In the genomic region with DNA sequence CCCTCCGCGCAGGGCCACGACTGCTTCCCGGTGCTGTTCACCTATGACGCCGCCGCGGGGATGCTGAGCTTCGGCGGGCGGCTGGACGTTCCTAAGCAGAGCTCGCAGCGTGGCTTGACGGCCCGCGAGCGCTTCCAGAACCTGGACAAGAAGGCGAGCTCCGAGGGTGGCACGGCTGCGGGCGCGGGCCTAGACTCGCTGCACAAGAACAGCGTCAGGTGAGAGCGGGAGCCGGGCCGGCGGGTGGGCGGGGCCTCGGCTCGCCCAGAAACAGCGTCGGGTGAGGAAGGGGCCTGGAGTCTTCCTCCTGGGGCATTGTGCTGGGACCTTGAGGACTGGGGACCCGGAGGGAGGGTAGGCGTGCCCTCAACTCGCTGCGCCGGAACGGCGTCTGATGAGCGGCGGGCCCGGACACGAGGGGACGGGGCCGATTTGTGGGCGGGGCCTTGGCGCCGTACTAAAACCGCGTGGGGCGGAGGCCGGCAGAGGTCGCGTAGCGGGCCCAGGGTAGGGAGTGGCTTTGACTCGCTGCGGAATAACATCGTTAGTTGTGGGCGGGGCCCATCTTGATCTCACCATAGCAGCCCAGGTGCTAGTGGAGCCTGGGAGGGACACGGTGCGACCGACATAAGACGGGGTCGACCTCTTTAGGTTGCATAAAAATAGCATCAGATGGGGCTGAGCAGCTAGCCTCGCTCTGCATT, we compare ENCODE assay signal across 8 cellular contexts. TPM values are rescaled to one million over a fixed set of nuclear protein-coding genes. Genes with fewer than 3 reads are reported as not detected.
DNase-seq lines count a peak whose midpoint lies in the region; ATAC-seq and TF ChIP-seq lines count a peak whose summit lies in the region.

No MANE protein-coding gene starts in this region.

- intact Hi-C loops in esophagus squamous epithelium (cut with DNase I) = no loop called here

- WGBS in esophagus squamous epithelium, 2 donors = 11 to 13% methylated on average over 6 to 7 of the region's 68 CpGs

- no peak for TF ChIP-seq CTCF in esophagus squamous epithelium (IDR thresholded peaks at IDR 0.05)
- no peak for TF ChIP-seq CTCF in nephron progenitor cell (IDR thresholded peaks at IDR 0.05)

- H3K9ac ChIP-seq in subcutaneous abdominal adipose tissue (ENCODE audit: low read length in 5 of 5) = peak overlapping the region in 4 of 5 donors; percentile 57 to 66 (median 63)

- H3K36me3 Mint-ChIP-seq in activated T-cell treated with anti-CD3 and anti-CD28 coated beads, Interleukin-2, amount 50 U/mL, for 24 hours (ENCODE audit: low read depth) = peaks cover 99% of the 10 kb centered on the region
- H3K36me3 Mint-ChIP-seq in nephron progenitor cell (ENCODE audit: low read depth) = peaks cover 18% of the 10 kb centered on the region

- H3K9me3 ChIP-seq in esophagus squamous epithelium = no peaks in the 10 kb centered on the region
- H3K9me3 ChIP-seq in subcutaneous abdominal adipose tissue (ENCODE audit: control insufficient read depth in 5 of 5, low read length in 5 of 5) = no peaks in the 10 kb centered on the region

- H3K27me3 ChIP-seq in H7 (ENCODE audit: control insufficient read depth, insufficient read depth, low read length) = no peaks in the 10 kb centered on the region
- H3K27me3 ChIP-seq in esophagus squamous epithelium = no peaks in the 10 kb centered on the region
- no peaks in the 10 kb centered on the region for H3K27me3 ChIP-seq in subcutaneous abdominal adipose tissue (ENCODE audit: control insufficient read depth in 5 of 5, insufficient read depth in 4 of 5, low read length in 5 of 5)

- H3K4me3 ChIP-seq in H7 (ENCODE audit: insufficient read depth, low read depth, low read length) (peak overlapping the region; percentile 62), esophagus squamous epithelium (peak overlapping the region; percentile 47 to 73 (median 62)), subcutaneous abdominal adipose tissue (ENCODE audit: low read depth in 1 of 5, low read length in 5 of 5) (peak overlapping the region; percentile 68 to 86 (median 75))

- H3K27ac ChIP-seq in esophagus squamous epithelium (peak overlapping the region; percentile 80 to 89 (median 86)), subcutaneous abdominal adipose tissue (ENCODE audit: low read depth, low read length) (no peak overlapping the region)

- DNase-seq in AG20443 (ENCODE audit: low spot score) (peak; percentile 48), H7 (peak; percentile 98), NCI-H526 (lab: John Stamatoyannopoulos, UW) (peak; percentile 93 to 97), esophagus squamous epithelium (lab: John Stamatoyannopoulos, UW) (no peak), nephron progenitor cell (peak; percentile 84)
- DNase-seq in activated T-cell treated with anti-CD3 and anti-CD28 coated beads, Interleukin-2, amount 50 U/mL, for 24 hours = peak; percentile 86

- H3K9me3 Mint-ChIP-seq in activated T-cell treated with anti-CD3 and anti-CD28 coated beads, Interleukin-2, amount 50 U/mL, for 24 hours = no peaks in the 10 kb centered on the region
- H3K9me3 Mint-ChIP-seq in nephron progenitor cell = no peaks in the 10 kb centered on the region

- peak overlapping the region; percentile 92 for H3K27ac Mint-ChIP-seq in activated T-cell treated with anti-CD3 and anti-CD28 coated beads, Interleukin-2, amount 50 U/mL, for 24 hours
- peak overlapping the region; percentile 98 for H3K27ac Mint-ChIP-seq in nephron progenitor cell

- peak overlapping the region; percentile 65 for H3K4me3 Mint-ChIP-seq in activated T-cell treated with anti-CD3 and anti-CD28 coated beads, Interleukin-2, amount 50 U/mL, for 24 hours
- H3K4me3 Mint-ChIP-seq in nephron progenitor cell = peak overlapping the region; percentile 88

- peaks cover 36% of the 10 kb centered on the region for H3K4me1 Mint-ChIP-seq in activated T-cell treated with anti-CD3 and anti-CD28 coated beads, Interleukin-2, amount 50 U/mL, for 24 hours (ENCODE audit: low read depth)
- H3K4me1 Mint-ChIP-seq in nephron progenitor cell = peaks cover 40% of the 10 kb centered on the region

- ATAC-seq in GM18907 (IDR thresholded peaks at IDR 0.05; ENCODE audit: unreplicated experiment) = no peak

- TF ChIP-seq POLR2A in esophagus squamous epithelium (IDR thresholded peaks at IDR 0.05) = peak in 1 of 4 donors; percentile 28

- H3K36me3 ChIP-seq in H7 (replicated peaks; ENCODE audit: control insufficient read depth, insufficient read depth, low read length) (peaks cover 28% of the 10 kb centered on the region), esophagus squamous epithelium (peaks cover 18 to 86% (median 49%) of the 10 kb centered on the region in 3 donors), subcutaneous abdominal adipose tissue (ENCODE audit: control insufficient read depth in 5 of 5, insufficient read depth in 5 of 5, low read length in 5 of 5) (peaks cover 0 to 82% (median 67%) of the 10 kb centered on the region in 5 donors)

- peaks cover 16 to 24% (median 20%) of the 10 kb centered on the region in 3 donors for H3K4me1 ChIP-seq in esophagus squamous epithelium
- H3K4me1 ChIP-seq in subcutaneous abdominal adipose tissue (ENCODE audit: control insufficient read depth in 5 of 5, insufficient read depth in 5 of 5, low read length in 5 of 5) = peaks cover 1 to 21% (median 17%) of the 10 kb centered on the region in 5 donors

- no peaks in the 10 kb centered on the region for H3K27me3 Mint-ChIP-seq in activated T-cell treated with anti-CD3 and anti-CD28 coated beads, Interleukin-2, amount 50 U/mL, for 24 hours
- H3K27me3 Mint-ChIP-seq in nephron progenitor cell (ENCODE audit: low read depth, poor library complexity) = no peaks in the 10 kb centered on the region

RNA-seq across cellular contexts. Expression of gene PDAP1, which starts 15.6 kb away (rescaled TPM):
- total RNA-seq in H7 (2014; rRNA removed; shearing (Covaris generic)) = 62.3 and 66.4 TPM in 2 replicates
- total RNA-seq in esophagus squamous epithelium = 100 to 1,000 TPM in 2 of 4 donors, 10 to 100 TPM in 2; 79.2 to 120 (median 98.3) TPM

RNA-seq across cellular contexts. Expression of gene BUD31, which starts 16.0 kb away (rescaled TPM):
- total RNA-seq in H7 (2014; rRNA removed; shearing (Covaris generic)) = 74.9 and 78.9 TPM in 2 replicates
- total RNA-seq in esophagus squamous epithelium = 10 to 100 TPM; 46.9 to 59.1 (median 55.9) TPM

RNA-seq across cellular contexts. Expression of gene ARPC1B, which starts 18.3 kb away (rescaled TPM):
- total RNA-seq in H7 (2014; rRNA removed; shearing (Covaris generic)) = 108 and 126 TPM in 2 replicates
- 100 to 1,000 TPM in 3 of 4 donors, 10 to 100 TPM in 1; 27.9 to 166 (median 128) TPM for total RNA-seq in esophagus squamous epithelium

RNA-seq across cellular contexts. Expression of gene PTCD1, which starts 45.8 kb away (rescaled TPM):
- 11.2 and 13.3 TPM in 2 replicates for total RNA-seq in H7 (2014; rRNA removed; shearing (Covaris generic))
- total RNA-seq in esophagus squamous epithelium = 10 to 100 TPM in 1 of 4 donors, 1 to 10 TPM in 3; 5.7 to 12.7 (median 6.6) TPM

RNA-seq across cellular contexts. Expression of gene CPSF4, which starts 45.9 kb away (rescaled TPM):
- total RNA-seq in H7 (2014; rRNA removed; shearing (Covaris generic)) = 93.5 and 95.1 TPM in 2 replicates
- 10 to 100 TPM; 15.1 to 29.2 (median 19.4) TPM for total RNA-seq in esophagus squamous epithelium
